16 cellular contexts compared by ENCODE assay signal in the genomic region with DNA sequence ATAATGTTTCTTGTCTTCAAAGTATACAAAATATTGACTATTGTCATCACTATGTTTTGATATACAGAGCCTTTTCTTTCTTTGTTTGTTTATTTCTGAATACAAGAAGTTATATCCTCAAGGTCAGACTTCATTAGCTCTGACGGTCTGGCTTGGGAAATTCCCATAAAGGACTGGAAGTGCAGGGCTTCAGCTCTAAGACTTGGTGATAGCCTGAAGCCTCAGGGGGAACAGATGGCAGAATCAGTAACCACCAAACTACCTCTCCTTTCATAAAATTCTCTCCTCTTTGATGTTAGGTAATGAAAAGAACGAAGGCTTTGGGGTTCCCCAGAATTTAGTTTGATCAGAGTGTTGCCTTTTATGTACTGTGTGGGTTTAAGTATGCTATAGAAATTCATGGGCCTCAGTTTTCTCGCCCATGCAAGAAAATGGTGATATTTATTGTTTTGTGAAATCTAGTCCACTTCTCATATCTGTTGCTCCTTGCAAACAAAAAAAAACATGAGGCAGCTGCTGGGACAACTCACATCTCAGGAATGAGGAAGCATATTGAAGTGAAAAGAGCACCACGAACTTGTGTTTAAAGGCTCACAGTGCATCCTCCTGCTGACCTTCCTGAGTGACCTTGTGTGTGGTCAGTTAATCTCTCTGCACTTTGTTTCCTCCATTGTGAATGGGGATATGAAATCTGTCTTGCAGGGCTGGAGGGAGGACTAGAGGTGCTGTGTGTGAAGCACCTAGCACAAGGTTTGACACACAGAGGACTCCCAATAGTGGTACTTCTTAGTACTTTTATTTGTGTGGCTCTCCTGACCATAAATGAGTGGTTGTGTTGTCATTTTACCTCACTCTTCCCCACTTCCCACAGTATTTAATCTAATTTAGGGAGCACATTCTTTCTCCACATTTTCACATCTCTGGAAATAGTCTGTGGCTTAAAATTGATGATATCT.
DNase-seq lines count a peak whose midpoint lies in the region; ATAC-seq and TF ChIP-seq lines count a peak whose summit lies in the region.
"Had no signal": no experiment of that assay in that cellular context is flagged by ENCODE, and none has a peak within 500 bp of the region (broad histone marks: within the 10 kb centered on the region; RNA-seq: fewer than 3 reads in every experiment).

No MANE protein-coding gene starts in this region.

- TF ChIP-seq CTCF in Calu3 (IDR thresholded peaks at IDR 0.05; ENCODE audit: unreplicated experiment) (no peak), epithelial cell of esophagus (IDR thresholded peaks at IDR 0.05; ENCODE audit: insufficient read depth, low read depth, low read length, missing control alignments) (no peak), nephron progenitor cell (IDR thresholded peaks at IDR 0.05) (no peak)

- no peak for ATAC-seq in GM19035 (IDR thresholded peaks at IDR 0.05; ENCODE audit: unreplicated experiment)

- peak overlapping the region; percentile 14 for H3K4me3 Mint-ChIP-seq in Calu3 (ENCODE audit: low read depth, unreplicated experiment)
- H3K4me3 Mint-ChIP-seq in nephron progenitor cell: no peak overlapping the region
- H3K4me3 Mint-ChIP-seq: activated CD4-positive, alpha-beta T cell treated with anti-CD3 and anti-CD28 coated beads, Interleukin-2, amount 10 ng/mL, durations not matched to agents 24 days and 14 days; dendritic cell treated with granulocyte-macrophage colony-stimulating factor and Interleukin-4, amounts not matched to agents 40 ng/mL and 50 ng/mL, for 4 days had no signal

- no peak overlapping the region for H3K4me3 ChIP-seq in MG63
- no peak overlapping the region for H3K4me3 ChIP-seq in epithelial cell of esophagus (ENCODE audit: low read length)
- H3K4me3 ChIP-seq: sigmoid colon had no signal

- no peaks in the 10 kb centered on the region for H3K36me3 ChIP-seq in MG63
- H3K36me3 ChIP-seq: sigmoid colon had no signal

- H3K9me3 Mint-ChIP-seq in Calu3 (ENCODE audit: low read depth, unreplicated experiment): peaks cover 3% of the 10 kb centered on the region
- peaks cover 33% of the 10 kb centered on the region for H3K9me3 Mint-ChIP-seq in nephron progenitor cell

- H3K27ac Mint-ChIP-seq in Calu3 (ENCODE audit: unreplicated experiment) (peak overlapping the region; percentile 71), nephron progenitor cell (peak overlapping the region; percentile 77)
- H3K27ac Mint-ChIP-seq: activated CD4-positive, alpha-beta T cell treated with anti-CD3 and anti-CD28 coated beads, Interleukin-2, amount 10 ng/mL, durations not matched to agents 24 days and 14 days; dendritic cell treated with granulocyte-macrophage colony-stimulating factor and Interleukin-4, amounts not matched to agents 40 ng/mL and 50 ng/mL, for 4 days had no signal

- H3K36me3 Mint-ChIP-seq in Calu3 (ENCODE audit: insufficient read depth, unreplicated experiment) (no peaks in the 10 kb centered on the region), nephron progenitor cell (ENCODE audit: low read depth) (peaks cover 5% of the 10 kb centered on the region)

- peaks cover 25% of the 10 kb centered on the region for H3K4me1 Mint-ChIP-seq in Calu3 (ENCODE audit: low read depth, unreplicated experiment)
- peaks cover 45% of the 10 kb centered on the region for H3K4me1 Mint-ChIP-seq in nephron progenitor cell
- H3K4me1 Mint-ChIP-seq: activated CD4-positive, alpha-beta T cell treated with anti-CD3 and anti-CD28 coated beads, Interleukin-2, amount 10 ng/mL, durations not matched to agents 24 days and 14 days had no signal

- DNase-seq in Calu3 (peak; percentile 53), MG63 (peak; percentile 36), epithelial cell of esophagus (ENCODE audit: low read depth) (peak; percentile 64), nephron progenitor cell (no peak), putamen (ENCODE audit: low spot score) (no peak), SHP77 (lab: John Stamatoyannopoulos, UW) (no peak)
- DNase-seq in activated naive CD4-positive, alpha-beta T cell treated with anti-CD3 and anti-CD28 coated beads, Interleukin-2, amount 50 U/mL, for 16 hours: no peak
- DNase-seq: activated CD4-positive, alpha-beta T cell treated with anti-CD3 and anti-CD28 coated beads, Interleukin-2, amount 10 ng/mL, durations not matched to agents 24 days and 14 days; activated gamma-delta T cell; COR-L47; hippocampal formation; NCI-H1092 treated with DMSO at 0.1 percent for 48 hours; NCI-H526 treated with DMSO at 0.1 percent for 48 hours; sigmoid colon had no signal

- no TSS peak for BruUV-seq in Calu3 (replicated peaks; lab: Mats Ljungman, UMichigan)

- no peaks in the 10 kb centered on the region for H3K9me3 ChIP-seq in MG63
- H3K9me3 ChIP-seq: sigmoid colon had no signal

- H3K27me3 ChIP-seq in MG63: no peaks in the 10 kb centered on the region
- H3K27me3 ChIP-seq: sigmoid colon had no signal

- CTCF ChIA-PET in Calu3 (lab: Charles Lee): interaction anchor here (0.9 kb wide), 1 partner anchor 39 kb away, joined by 3 read pairs; no protein-coding TSS in a partner anchor

- H3K27me3 Mint-ChIP-seq in Calu3 (ENCODE audit: unreplicated experiment) (no peaks in the 10 kb centered on the region), nephron progenitor cell (ENCODE audit: low read depth, poor library complexity) (no peaks in the 10 kb centered on the region)
- H3K27me3 Mint-ChIP-seq: activated CD4-positive, alpha-beta T cell treated with anti-CD3 and anti-CD28 coated beads, Interleukin-2, amount 10 ng/mL, durations not matched to agents 24 days and 14 days; dendritic cell treated with granulocyte-macrophage colony-stimulating factor and Interleukin-4, amounts not matched to agents 40 ng/mL and 50 ng/mL, for 4 days had no signal

- intact Hi-C loops in Calu3 (cut with micrococcal nuclease; ENCODE audit: unreplicated experiment): loop anchor here (1.0 kb wide), 1 partner anchor 39 kb away; no protein-coding TSS in a partner anchor

Comparison
In these comparisons a context has a peak if more than half of its experiments do, and no peak if none do; other contexts are left out.
1. DNase-seq: peak in Calu3 (single experiment), MG63 (single experiment) and epithelial cell of esophagus (single experiment); none in nephron progenitor cell (single experiment), putamen (single experiment), SHP77 (0 of 2) and activated naive CD4-positive, alpha-beta T cell treated with anti-CD3 and anti-CD28 coated beads, Interleukin-2, amount 50 U/mL, for 16 hours (single experiment).